In genomic region chr13:40345654-40346372, GRCh38 we compare ENCODE assay signal across 1 cellular context.
TF ChIP-seq lines count a peak whose summit lies in the region.

No MANE protein-coding gene starts in this region.

TF ChIP-seq in endothelial cell of umbilical vein, 7 proteins besides CTCF, POLR2A, EP300 and RAD21:
- TF ChIP-seq GATA2 (IDR thresholded peaks at IDR 0.05; ENCODE audit: insufficient read depth, insufficient read length, low read depth, low read length) (peak; percentile 54), FOS (IDR thresholded peaks at IDR 0.05; ENCODE audit: borderline replicate concordance, insufficient read depth, low read length) (no peak)
TF ChIP-seq in endothelial cell of umbilical vein: peak in this region for 1.
